Comparison of ENCODE assay signal across 17 cellular contexts in the genomic region with DNA sequence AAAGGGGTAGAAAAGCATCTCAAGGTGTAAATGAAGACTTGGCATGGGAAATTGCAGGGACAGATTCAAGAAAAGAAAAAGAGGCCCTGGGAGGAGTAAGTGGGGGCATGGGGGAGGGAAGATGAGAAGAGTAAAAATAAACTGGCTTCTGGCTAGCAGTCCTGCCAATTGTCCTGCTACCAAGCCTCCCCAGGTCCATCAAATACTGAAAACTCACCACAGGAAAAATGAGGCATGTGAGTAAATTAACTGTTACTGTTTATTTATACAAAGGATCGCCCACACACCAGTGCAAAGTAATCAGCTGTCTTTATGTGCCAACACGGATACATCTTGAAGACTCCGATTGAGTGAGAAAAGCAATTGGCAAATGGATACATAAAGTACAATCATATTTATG.
"Had no signal": no experiment of that assay in that cellular context is flagged by ENCODE, and none has a peak within 500 bp of the region (broad histone marks: within the 10 kb centered on the region; RNA-seq: fewer than 3 reads in every experiment).

No MANE protein-coding gene starts in this region.

- DNase-seq: esophagus squamous epithelium; foreskin fibroblast; glutamatergic neuron; kidney; left cardiac atrium; left ventricle myocardium superior; mesenchymal stem cell; naive thymus-derived CD4-positive, alpha-beta T cell; posterior cingulate gyrus; sigmoid colon; small intestine; stimulated activated CD4-positive, alpha-beta T cell treated with anti-CD3 and anti-CD28 coated beads, Interleukin-12 subunit alpha, Interleukin-12 subunit beta, amount 100 ng/mL, for 4 hours; stimulated activated naive CD4-positive, alpha-beta T cell treated with Interleukin-2 at 50 U/mL for 16 hours; trophoblast cell had no signal

- H3K4me3 ChIP-seq: esophagus squamous epithelium, gastroesophageal sphincter, lung, right atrium auricular region, sigmoid colon had no signal

- H3K27ac ChIP-seq: esophagus squamous epithelium, gastroesophageal sphincter, sigmoid colon had no signal

- H3K27me3 ChIP-seq: esophagus squamous epithelium, gastroesophageal sphincter, right atrium auricular region, sigmoid colon had no signal

- H3K9me3 ChIP-seq: esophagus squamous epithelium, gastroesophageal sphincter, right atrium auricular region, sigmoid colon had no signal

- ATAC-seq: gastroesophageal sphincter; left ventricle myocardium superior; naive thymus-derived CD4-positive, alpha-beta T cell had no signal

- H3K36me3 ChIP-seq: esophagus squamous epithelium, gastroesophageal sphincter, right atrium auricular region, sigmoid colon had no signal
